Comparison of ENCODE assay signal across 19 cellular contexts in the genomic region with DNA sequence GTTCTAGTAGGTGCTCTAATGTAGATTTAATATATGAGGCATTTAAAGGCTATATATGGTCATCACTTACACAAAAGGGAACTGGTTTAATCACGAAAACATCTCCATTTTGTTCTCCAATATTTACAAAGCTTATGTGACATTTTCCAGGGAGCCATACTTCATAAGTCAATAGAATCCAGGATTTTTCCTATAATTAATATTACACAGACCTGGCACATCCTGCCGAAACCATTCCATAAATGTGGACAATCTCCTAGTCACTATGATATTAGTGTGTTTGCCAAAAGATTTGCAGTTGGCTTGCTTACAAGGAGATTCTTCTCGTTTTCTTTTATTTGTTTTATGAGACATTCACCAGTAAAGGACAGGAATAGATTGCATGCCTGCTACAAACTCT.
DNase-seq lines count a peak whose midpoint lies in the region; ATAC-seq and TF ChIP-seq lines count a peak whose summit lies in the region.
"Had no signal": no experiment of that assay in that cellular context is flagged by ENCODE, and none has a peak within 500 bp of the region (broad histone marks: within the 10 kb centered on the region; RNA-seq: fewer than 3 reads in every experiment).

No MANE protein-coding gene starts in this region.

- H3K27ac ChIP-seq in SK-N-SH (ENCODE audit: low read depth in 2 of 2, low read length in 1 of 2) (0 out of 4 replicates have a peak overlapping the region, but pooled peaks of 1 of the 2 experiments have one; percentile 9), VCaP (peak overlapping the region; percentile 3; the same call in 1 of the 2 replicates), tibial artery (peak overlapping the region; percentile 54 to 61)
- H3K27ac ChIP-seq: 22Rv1, BLaER1 had no signal

- no peak for ATAC-seq in SK-N-SH treated with all-trans-retinoic acid at 6 μM for 48 hours
- ATAC-seq: CD8-positive, alpha-beta T cell had no signal

- TF ChIP-seq EP300 in SK-N-SH (IDR thresholded peaks at IDR 0.05; ENCODE audit: borderline replicate concordance in 1 of 2, low read depth in 1 of 2, low read length in 1 of 2): no peak

- DNase-seq in SK-N-SH: no peak
- DNase-seq in fibroblast of the aortic adventitia (ENCODE audit: low read depth): peak; percentile 16
- DNase-seq in tibial artery: no peak
- DNase-seq in NCI-H69 (lab: John Stamatoyannopoulos, UW): no peak
- DNase-seq in NCI-H1048 (lab: John Stamatoyannopoulos, UW): no peak
- DNase-seq in hippocampal formation (lab: John Stamatoyannopoulos, UW): no peak
- DNase-seq: Caco-2; CD4-positive, CD25-positive, alpha-beta regulatory T cell; CD8-positive, alpha-beta T cell; DMS153; DND-41; GF-D8; GOT3; HFFc6 had no signal

- H3F3A ChIP-seq in SK-N-SH (replicated peaks; ENCODE audit: insufficient read depth): peaks cover 7% of the 10 kb centered on the region

- no peak for TF ChIP-seq RAD21 in SK-N-SH (IDR thresholded peaks at IDR 0.05; ENCODE audit: low read length)

- H3K4me3 ChIP-seq in SK-N-SH (ENCODE audit: low read depth in 2 of 2, low read length in 1 of 2) (no peak overlapping the region), fibroblast of the aortic adventitia (ENCODE audit: low read depth, low read length) (no peak overlapping the region), tibial artery (no peak overlapping the region)
- H3K4me3 ChIP-seq: BLaER1, HAP-1 had no signal

- H3K4me1 ChIP-seq in SK-N-SH (ENCODE audit: control insufficient read depth in 1 of 2, insufficient read depth in 2 of 2, low read depth in 1 of 2, low read length in 1 of 2) (no peaks in the 10 kb centered on the region), tibial artery (peaks cover 0 to 55% (median 6%) of the 10 kb centered on the region in 4 donors)
- H3K4me1 ChIP-seq: BLaER1, Caco-2, HAP-1 had no signal

- no peaks in the 10 kb centered on the region for H3K79me2 ChIP-seq in SK-N-SH (ENCODE audit: insufficient read depth)

- CTCF ChIA-PET in SK-N-SH (lab: Yijun Ruan, JAX): no interaction called here

- POLR2A ChIA-PET in SK-N-SH (lab: Yijun Ruan, JAX): no interaction called here

- no peaks in the 10 kb centered on the region for H4K20me1 ChIP-seq in SK-N-SH (ENCODE audit: insufficient read depth)
- H4K20me1 ChIP-seq: BLaER1 had no signal

- H3K36me3 ChIP-seq in SK-N-SH (replicated peaks in 1 of 2; ENCODE audit: control insufficient read depth in 1 of 2, insufficient read depth in 2 of 2, low read length in 1 of 2) (peaks cover 0 to 5% of the 10 kb centered on the region in 2 experiments), tibial artery (no peaks in the 10 kb centered on the region)
- H3K36me3 ChIP-seq: BLaER1, HAP-1 had no signal

- intact Hi-C loops in tibial artery (cut with DNase I; ENCODE audit: low total_unique reads): no loop called here

- TF ChIP-seq CTCF in SK-N-SH (IDR thresholded peaks at IDR 0.05) (no peak), VCaP (conservative IDR thresholded peaks at IDR 0.05) (no peak), fibroblast of the aortic adventitia (IDR thresholded peaks at IDR 0.05; ENCODE audit: insufficient read depth, low read length) (no peak), tibial artery (IDR thresholded peaks at IDR 0.05) (no peak)

- H3K9me2 ChIP-seq in SK-N-SH: no peaks in the 10 kb centered on the region

- H3K9ac ChIP-seq in SK-N-SH: no peak overlapping the region
- H3K9ac ChIP-seq: BLaER1 had no signal

- no peaks in the 10 kb centered on the region; the same call in 1 of the 2 replicates for H3K9me3 ChIP-seq in SK-N-SH
- no peaks in the 10 kb centered on the region for H3K9me3 ChIP-seq in tibial artery
- H3K9me3 ChIP-seq: BLaER1, Caco-2, HAP-1 had no signal

- 0 out of 2 replicates have a peak overlapping the region, but pooled peaks have one; percentile 23 for H2AFZ ChIP-seq in SK-N-SH (ENCODE audit: low read depth)

- 2% methylated on average over 3 of the region's 3 CpGs for WGBS in SK-N-SH (ENCODE audit: low lambda C conversion rate)

- H3K4me2 ChIP-seq in SK-N-SH: no peak overlapping the region
- H3K4me2 ChIP-seq: BLaER1 had no signal

- H3K27me3 ChIP-seq in SK-N-SH (ENCODE audit: insufficient read depth): no peaks in the 10 kb centered on the region; the same call in 1 of the 2 replicates
- H3K27me3 ChIP-seq in tibial artery: no peaks in the 10 kb centered on the region
- H3K27me3 ChIP-seq: BLaER1 had no signal

TF ChIP-seq in SK-N-SH, 30 proteins besides CTCF, POLR2A, EP300 and RAD21:
- TF ChIP-seq NRF1 (IDR thresholded peaks at IDR 0.05; ENCODE audit: low read depth, low read length) (no peak), PBX3 (IDR thresholded peaks at IDR 0.05) (no peak)
TF ChIP-seq in SK-N-SH: peak in this region for 0.

TF ChIP-seq in SK-N-SH treated with all-trans-retinoic acid at 6 μM for 48 hours, 23 proteins besides CTCF, POLR2A, EP300 and RAD21 (continues in another document):
- TF ChIP-seq OSR1 (CRISPR knock-in tag; IDR thresholded peaks at IDR 0.05): no peak
- TF ChIP-seq ZNF8 (CRISPR knock-in tag; IDR thresholded peaks at IDR 0.05): no peak
- TF ChIP-seq ARNTL (CRISPR knock-in tag; IDR thresholded peaks at IDR 0.05; ENCODE audit: borderline replicate concordance, low read depth): no peak
- TF ChIP-seq RARB (CRISPR knock-in tag; IDR thresholded peaks at IDR 0.05): no peak
- no peak for TF ChIP-seq TSHZ2 (CRISPR knock-in tag; IDR thresholded peaks at IDR 0.05)
- no peak for TF ChIP-seq POU6F1 (CRISPR knock-in tag; IDR thresholded peaks at IDR 0.05; ENCODE audit: borderline replicate concordance, low read depth)
- TF ChIP-seq ESRRG (CRISPR knock-in tag; IDR thresholded peaks at IDR 0.05): no peak
- TF ChIP-seq ZNF70 (CRISPR knock-in tag; IDR thresholded peaks at IDR 0.05): no peak
- no peak for TF ChIP-seq CSDC2 (CRISPR knock-in tag; IDR thresholded peaks at IDR 0.05)
- TF ChIP-seq, protein P1, sequence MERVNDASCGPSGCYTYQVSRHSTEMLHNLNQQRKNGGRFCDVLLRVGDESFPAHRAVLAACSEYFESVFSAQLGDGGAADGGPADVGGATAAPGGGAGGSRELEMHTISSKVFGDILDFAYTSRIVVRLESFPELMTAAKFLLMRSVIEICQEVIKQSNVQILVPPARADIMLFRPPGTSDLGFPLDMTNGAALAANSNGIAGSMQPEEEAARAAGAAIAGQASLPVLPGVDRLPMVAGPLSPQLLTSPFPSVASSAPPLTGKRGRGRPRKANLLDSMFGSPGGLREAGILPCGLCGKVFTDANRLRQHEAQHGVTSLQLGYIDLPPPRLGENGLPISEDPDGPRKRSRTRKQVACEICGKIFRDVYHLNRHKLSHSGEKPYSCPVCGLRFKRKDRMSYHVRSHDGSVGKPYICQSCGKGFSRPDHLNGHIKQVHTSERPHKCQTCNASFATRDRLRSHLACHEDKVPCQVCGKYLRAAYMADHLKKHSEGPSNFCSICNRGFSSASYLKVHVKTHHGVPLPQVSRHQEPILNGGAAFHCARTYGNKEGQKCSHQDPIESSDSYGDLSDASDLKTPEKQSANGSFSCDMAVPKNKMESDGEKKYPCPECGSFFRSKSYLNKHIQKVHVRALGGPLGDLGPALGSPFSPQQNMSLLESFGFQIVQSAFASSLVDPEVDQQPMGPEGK (CRISPR knock-in tag; IDR thresholded peaks at IDR 0.05; ENCODE audit: borderline replicate concordance): no peak
- no peak for TF ChIP-seq SNAI2 (CRISPR knock-in tag; IDR thresholded peaks at IDR 0.05)
